In genomic region chr7:121490309-121490708, GRCh38 we compare ENCODE assay signal across 20 cellular contexts.
"Had no signal": no experiment of that assay in that cellular context is flagged by ENCODE, and none has a peak within 500 bp of the region (broad histone marks: within the 10 kb centered on the region; RNA-seq: fewer than 3 reads in every experiment).

No MANE protein-coding gene starts in this region.

- ATAC-seq: effector memory CD8-positive, alpha-beta T cell; esophagus mucosa; gastroesophageal sphincter; heart right ventricle; left cardiac atrium; left lung; left ventricle myocardium superior; lower lobe of right lung; mucosa of descending colon had no signal

- H3K27me3 ChIP-seq: colonic mucosa, esophagus squamous epithelium, gastroesophageal sphincter, heart right ventricle, left lung had no signal

- H3K4me3 ChIP-seq: colonic mucosa, esophagus squamous epithelium, gastroesophageal sphincter, heart right ventricle, left lung, lower lobe of right lung, mucosa of descending colon had no signal

- H3K9me3 ChIP-seq: colonic mucosa, esophagus squamous epithelium, gastroesophageal sphincter, heart right ventricle, left lung, lower lobe of right lung, mucosa of descending colon had no signal

- H3K4me1 ChIP-seq: colonic mucosa, left lung, lower lobe of right lung had no signal

- DNase-seq: colonic mucosa; cortex of kidney; effector CD8-positive, alpha-beta T cell; effector memory CD8-positive, alpha-beta T cell; endodermal cell; erythroblast; esophagus squamous epithelium; foreskin fibroblast; heart right ventricle; hippocampal formation; left cardiac atrium; left lung; left ventricle myocardium superior; lower lobe of right lung; mesenchymal stem cell; mucosa of descending colon; naive B cell had no signal

- H3K27ac ChIP-seq: colonic mucosa, epithelial cell of prostate, esophagus squamous epithelium, gastroesophageal sphincter, heart right ventricle, left lung, lower lobe of right lung had no signal

- H3K36me3 ChIP-seq: colonic mucosa, esophagus squamous epithelium, gastroesophageal sphincter, heart right ventricle, left lung, lower lobe of right lung had no signal
